ENCODE assay signal across 16 cellular contexts in genomic region chr15:80659375-80659774, GRCh38. TPM values are rescaled to one million over a fixed set of nuclear protein-coding genes. Genes with fewer than 3 reads are reported as not detected.
DNase-seq lines count a peak whose midpoint lies in the region; ATAC-seq, FAIRE-seq and TF ChIP-seq lines count a peak whose summit lies in the region.
"Had no signal": no experiment of that assay in that cellular context is flagged by ENCODE, and none has a peak within 500 bp of the region (broad histone marks: within the 10 kb centered on the region; RNA-seq: fewer than 3 reads in every experiment).

No MANE protein-coding gene starts in this region.

- intact Hi-C loops in CD4-positive, alpha-beta T cell (cut with DNase I, micrococcal nuclease) = no loop called here

- DNase-seq in AG10803 (ENCODE audit: low read depth) = peak; percentile 3
- peak; percentile 72 for DNase-seq in LoVo (ENCODE audit: low spot score)
- DNase-seq in bronchial epithelial cell (ENCODE audit: low read depth) = peak; percentile 20
- peak; percentile 67 for DNase-seq in kidney tubule cell (ENCODE audit: low spot score)
- DNase-seq in CD4-positive, alpha-beta T cell = no peak
- DNase-seq in stimulated activated naive CD4-positive, alpha-beta T cell treated with Interleukin-2 at 50 U/mL for 16 hours (lab: John Stamatoyannopoulos, UW) = no peak
- DNase-seq in activated CD8-positive, alpha-beta memory T cell treated with anti-CD3 and anti-CD28 coated beads, Interleukin-2, amount 50 U/mL, for 4 hours = no peak
- DNase-seq in OCI-M1 (lab: John Stamatoyannopoulos, UW) = no peak
- DNase-seq: MM.1S, NCI-H1105, NCI-H1694 treated with DMSO at 0.1 percent for 48 hours, SJCRH30 had no signal

- H3K27me3 Mint-ChIP-seq in CD4-positive, alpha-beta T cell = peaks cover 42% of the 10 kb centered on the region

- no peaks in the 10 kb centered on the region for H3K4me1 Mint-ChIP-seq in CD4-positive, alpha-beta T cell (ENCODE audit: low read depth)

- no peak overlapping the region for H3K27ac Mint-ChIP-seq in CD4-positive, alpha-beta T cell

- POLR2A ChIA-PET in CD4-positive, alpha-beta T cell (lab: Charles Lee) = no interaction called here

- CTCF ChIA-PET in CD4-positive, alpha-beta T cell (lab: Charles Lee) = no interaction called here

- no peaks in the 10 kb centered on the region for H3K27me3 ChIP-seq in bronchial epithelial cell (ENCODE audit: control insufficient read depth, insufficient read depth, low read length)
- H3K27me3 ChIP-seq in CD4-positive, alpha-beta T cell (ENCODE audit: control insufficient read depth, insufficient read depth, low read length) = peaks cover 10% of the 10 kb centered on the region
- H3K27me3 ChIP-seq: BLaER1, SJCRH30 had no signal

- ATAC-seq in CD4-positive, alpha-beta T cell (ENCODE audit: poor library complexity) = no peak

- H3K9me3 ChIP-seq in CD4-positive, alpha-beta T cell (ENCODE audit: control insufficient read depth, low read length) = no peaks in the 10 kb centered on the region
- H3K9me3 ChIP-seq: SJCRH30 had no signal

- no peak for TF ChIP-seq CTCF in AG10803 (conservative IDR thresholded peaks at IDR 0.05; ENCODE audit: low read length)
- no peak for TF ChIP-seq CTCF in bronchial epithelial cell (IDR thresholded peaks at IDR 0.05; ENCODE audit: insufficient read depth, low read length, severe bottlenecking)
- TF ChIP-seq CTCF in CD4-positive, alpha-beta T cell (IDR thresholded peaks at IDR 0.05) = no peak

- no peaks in the 10 kb centered on the region for H3K9me3 Mint-ChIP-seq in CD4-positive, alpha-beta T cell

- FAIRE-seq in bronchial epithelial cell (lab: Jason Lieb, UNC) = no peak
- FAIRE-seq: H54 had no signal

- no peak overlapping the region for H3K4me3 Mint-ChIP-seq in CD4-positive, alpha-beta T cell

- H3K36me3 ChIP-seq in bronchial epithelial cell (ENCODE audit: control insufficient read depth, insufficient read depth, low read length) = no peaks in the 10 kb centered on the region
- H3K36me3 ChIP-seq: BLaER1, SJCRH30 had no signal

- H3K36me3 Mint-ChIP-seq in CD4-positive, alpha-beta T cell (ENCODE audit: low read depth) = no peaks in the 10 kb centered on the region

- H3K27ac ChIP-seq in CD4-positive, alpha-beta T cell (ENCODE audit: low read depth, low read length) = no peak overlapping the region
- H3K27ac ChIP-seq: BLaER1, KMS-11, RWPE1, SJCRH30 had no signal

- H3K4me3 ChIP-seq in AG10803 (ENCODE audit: low read length) = no peak overlapping the region
- no peak overlapping the region for H3K4me3 ChIP-seq in bronchial epithelial cell (ENCODE audit: low read depth, low read length)
- H3K4me3 ChIP-seq: BLaER1, SJCRH30 had no signal

RNA-seq across cellular contexts. Expression of gene ABHD17C, which starts 35.7 kb away (rescaled TPM):
- total RNA-seq in bronchial epithelial cell = 25.9 and 30.5 TPM in 2 replicates
- total RNA-seq in CD4-positive, alpha-beta T cell = under 1 TPM; 0.33 to 0.59 TPM

Comparison
In these comparisons a context has a peak if more than half of its experiments do, and no peak if none do; other contexts are left out.
1. DNase-seq: peak in AG10803 (single experiment), LoVo (single experiment), bronchial epithelial cell (single experiment) and kidney tubule cell (single experiment); none in CD4-positive, alpha-beta T cell (0 of 10), stimulated activated naive CD4-positive, alpha-beta T cell treated with Interleukin-2 at 50 U/mL for 16 hours (single experiment), activated CD8-positive, alpha-beta memory T cell treated with anti-CD3 and anti-CD28 coated beads, Interleukin-2, amount 50 U/mL, for 4 hours (single experiment) and OCI-M1 (single experiment).
2. RNA of gene ABHD17C, which starts 35.7 kb away (total RNA-seq): 25.9 to 30.5 TPM in bronchial epithelial cell; 0.33 to 0.59 TPM in CD4-positive, alpha-beta T cell; every median in the first group is over 10 times any median in the second.